Comparison of ENCODE assay signal across 8 cellular contexts in the genomic region with DNA sequence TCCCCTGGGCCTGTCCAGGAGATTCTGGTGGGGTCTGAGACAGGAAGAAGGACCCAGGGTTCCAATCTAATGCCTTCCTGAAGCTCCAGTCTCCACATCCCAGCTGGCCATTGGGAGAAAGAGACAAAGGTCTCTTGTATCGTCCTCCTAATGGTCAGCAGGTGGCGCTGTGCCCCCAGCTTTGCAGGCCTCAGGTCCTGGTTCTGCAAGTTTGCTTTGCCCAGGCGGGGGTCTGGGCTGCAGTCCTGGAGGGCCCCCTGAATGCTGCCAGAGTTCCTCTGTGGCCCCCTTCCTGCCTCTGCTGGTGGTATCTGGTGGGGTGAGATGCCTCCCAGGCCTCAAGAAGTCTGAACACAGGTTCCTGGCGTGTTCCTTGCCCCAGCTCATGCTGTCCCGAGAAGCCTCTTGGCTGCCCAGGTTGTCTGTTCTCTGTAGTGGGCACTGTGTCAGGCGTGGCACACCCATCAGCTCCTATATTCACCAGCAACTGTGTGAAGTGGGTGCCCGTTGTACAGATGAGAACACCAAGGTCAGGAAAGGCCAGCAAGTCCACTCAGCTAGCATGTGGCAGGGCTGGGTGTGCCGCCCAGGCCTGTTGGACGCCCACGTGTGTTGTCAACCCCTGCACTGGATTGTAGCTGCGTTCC. TPM values are rescaled to one million over a fixed set of nuclear protein-coding genes. Genes with fewer than 3 reads are reported as not detected.
DNase-seq lines count a peak whose midpoint lies in the region; ATAC-seq and TF ChIP-seq lines count a peak whose summit lies in the region.

No MANE protein-coding gene starts in this region.

- WGBS in esophagus squamous epithelium, 2 donors: 0 to 90% methylated on average over 2 of the region's 11 CpGs
- 54 to 58% methylated on average over 8 to 11 of the region's 11 CpGs for WGBS in testis, 2 donors

- in situ Hi-C loops in HAP-1 (cut with MboI; ENCODE audit: low sequenced_read_pairs): no loop called here

- POLR2A ChIA-PET in naive thymus-derived CD4-positive, alpha-beta T cell (lab: Charles Lee): no interaction called here

- intact Hi-C loops in CD14-positive monocyte (cut with micrococcal nuclease): loop anchor here (2.0 to 5.0 kb wide), 2 partner anchors 806 kb away; no protein-coding TSS in a partner anchor
- intact Hi-C loops in esophagus squamous epithelium (cut with DNase I): no loop called here
- intact Hi-C loops in naive thymus-derived CD4-positive, alpha-beta T cell (cut with micrococcal nuclease): no loop called here
- intact Hi-C loops in testis (cut with DNase I; ENCODE audit: low total_unique reads): no loop called here

- H3K36me3 ChIP-seq in HAP-1 (replicated peaks): no peaks in the 10 kb centered on the region
- H3K36me3 ChIP-seq in esophagus squamous epithelium: no peaks in the 10 kb centered on the region
- no peaks in the 10 kb centered on the region for H3K36me3 ChIP-seq in naive thymus-derived CD4-positive, alpha-beta T cell (ENCODE audit: control insufficient read depth in 2 of 3, insufficient read depth in 3 of 3, low read length in 3 of 3)
- no peaks in the 10 kb centered on the region for H3K36me3 ChIP-seq in testis (ENCODE audit: low read depth, missing control alignments)

- no peaks in the 10 kb centered on the region for H3K9me3 ChIP-seq in HAP-1
- no peaks in the 10 kb centered on the region for H3K9me3 ChIP-seq in esophagus squamous epithelium
- no peaks in the 10 kb centered on the region for H3K9me3 ChIP-seq in naive thymus-derived CD4-positive, alpha-beta T cell (ENCODE audit: control insufficient read depth in 2 of 3, low read length in 3 of 3)
- no peaks in the 10 kb centered on the region for H3K9me3 ChIP-seq in testis

- peak; percentile 98 for TF ChIP-seq CTCF in CD14-positive monocyte (IDR thresholded peaks at IDR 0.05)
- TF ChIP-seq CTCF in esophagus squamous epithelium (IDR thresholded peaks at IDR 0.05): peak; percentile 18 to 72 (median 52)
- peak; percentile 52 to 70 (median 57) for TF ChIP-seq CTCF in testis (IDR thresholded peaks at IDR 0.05)

- no peak overlapping the region for H3K27ac Mint-ChIP-seq in CD14-positive monocyte
- no peak overlapping the region for H3K27ac Mint-ChIP-seq in naive thymus-derived CD4-positive, alpha-beta T cell

- H3K4me3 Mint-ChIP-seq in CD14-positive monocyte: no peak overlapping the region
- H3K4me3 Mint-ChIP-seq in naive thymus-derived CD4-positive, alpha-beta T cell: no peak overlapping the region

- peaks cover 25% of the 10 kb centered on the region for H3K4me1 Mint-ChIP-seq in CD14-positive monocyte
- H3K4me1 Mint-ChIP-seq in naive thymus-derived CD4-positive, alpha-beta T cell: peaks cover 0 to 4% (median 0%) of the 10 kb centered on the region in 7 donors

- H3K27me3 Mint-ChIP-seq in CD14-positive monocyte (ENCODE audit: low read depth in 3 of 3): peaks cover 0 to 3% (median 0%) of the 10 kb centered on the region in 3 donors
- H3K27me3 Mint-ChIP-seq in naive thymus-derived CD4-positive, alpha-beta T cell: no peaks in the 10 kb centered on the region

- H3K4me1 ChIP-seq in HAP-1 (no peaks in the 10 kb centered on the region), esophagus squamous epithelium (peaks cover 0 to 7% (median 0%) of the 10 kb centered on the region in 3 donors), testis (no peaks in the 10 kb centered on the region)
- H3K4me1 ChIP-seq in naive thymus-derived CD4-positive, alpha-beta T cell (ENCODE audit: control insufficient read depth in 2 of 2, insufficient read depth in 2 of 2, low read length in 2 of 2): no peaks in the 10 kb centered on the region

- H3K4me3 ChIP-seq in HAP-1 (no peak overlapping the region), esophagus squamous epithelium (no peak overlapping the region), testis (no peak overlapping the region)
- no peak overlapping the region for H3K4me3 ChIP-seq in naive thymus-derived CD4-positive, alpha-beta T cell (ENCODE audit: low read length)

- H3K27me3 ChIP-seq in HAP-1 (ENCODE audit: low read depth) (no peaks in the 10 kb centered on the region), esophagus squamous epithelium (peaks cover 0 to 17% (median 0%) of the 10 kb centered on the region in 4 donors), testis (no peaks in the 10 kb centered on the region)
- no peaks in the 10 kb centered on the region for H3K27me3 ChIP-seq in naive thymus-derived CD4-positive, alpha-beta T cell (ENCODE audit: control insufficient read depth in 2 of 2, insufficient read depth in 2 of 2, low read length in 2 of 2)

- no peaks in the 10 kb centered on the region for H3K9me3 Mint-ChIP-seq in CD14-positive monocyte
- no peaks in the 10 kb centered on the region for H3K9me3 Mint-ChIP-seq in naive thymus-derived CD4-positive, alpha-beta T cell

- CTCF ChIA-PET in naive thymus-derived CD4-positive, alpha-beta T cell (lab: Charles Lee): interaction anchor here (0.7 to 1.1 kb wide), 4 partner anchors 10 to 921 kb away, joined by 3 read pairs; a partner anchor contains a TSS

- peak; percentile 52 for ATAC-seq in naive thymus-derived CD4-positive, alpha-beta T cell
- no peak for ATAC-seq in HG02840 (IDR thresholded peaks at IDR 0.05; ENCODE audit: low FRiP score, unreplicated experiment)

- no peak for TF ChIP-seq POLR2A in esophagus squamous epithelium (IDR thresholded peaks at IDR 0.05)
- no peak for TF ChIP-seq POLR2A in testis (IDR thresholded peaks at IDR 0.05)

- H3K27ac ChIP-seq in esophagus squamous epithelium (no peak overlapping the region), testis (no peak overlapping the region)
- H3K27ac ChIP-seq in naive thymus-derived CD4-positive, alpha-beta T cell (ENCODE audit: low read depth, low read length): no peak overlapping the region

- H3K36me3 Mint-ChIP-seq in CD14-positive monocyte: no peaks in the 10 kb centered on the region
- no peaks in the 10 kb centered on the region for H3K36me3 Mint-ChIP-seq in naive thymus-derived CD4-positive, alpha-beta T cell

- DNase-seq in CD14-positive monocyte (ENCODE audit: low spot score) (peak; percentile 74), HAP-1 (ENCODE audit: low spot score in 2 of 2) (peak; percentile 67 to 72), NCI-H526 treated with DMSO at 0.1 percent for 48 hours (lab: John Stamatoyannopoulos, UW) (peak; percentile 57), esophagus squamous epithelium (lab: John Stamatoyannopoulos, UW) (no peak), testis (peak; percentile 69)
- peak; percentile 73 for DNase-seq in activated CD8-positive, alpha-beta memory T cell treated with anti-CD3 and anti-CD28 coated beads for 24 hours
- DNase-seq in naive thymus-derived CD4-positive, alpha-beta T cell: peak in 7 of 9 donors; percentile 8 to 39 (median 24)

RNA-seq across cellular contexts. Expression of a gene that starts 33.8 kb away (rescaled TPM):
- polyA plus RNA-seq in CD14-positive monocyte (100 to 1,000 TPM; 270 to 447 TPM), testis (ENCODE audit: insufficient read depth, low read depth, low replicate concordance) (3.8 TPM)
- total RNA-seq in esophagus squamous epithelium (10 to 100 TPM in 1 of 4 donors, 1 to 10 TPM in 2, under 1 TPM in 1; 0.42 to 10.0 (median 4.7) TPM), testis (1 to 10 TPM; 2.0 to 4.9 TPM)
- total RNA-seq in naive thymus-derived CD4-positive, alpha-beta T cell: 100 to 1,000 TPM in 1 of 5 experiments, 10 to 100 TPM in 1, 1 to 10 TPM in 2, under 1 TPM in 1; 0.80 to 182 (median 1.3) TPM
- under 1 TPM; 0.14 to 0.21 TPM for polyA plus RNA-seq in naive thymus-derived CD4-positive, alpha-beta T cell

RNA-seq across cellular contexts. Expression of a gene that starts 52.3 kb away (rescaled TPM):
- polyA plus RNA-seq in CD14-positive monocyte (10 to 100 TPM; 66.4 to 68.1 TPM), testis (ENCODE audit: insufficient read depth, low read depth, low replicate concordance) (349 TPM)
- total RNA-seq in esophagus squamous epithelium (10 to 100 TPM; 49.1 to 96.4 (median 74.0) TPM), testis (100 to 1,000 TPM; 101 to 126 TPM)
- 10 to 100 TPM; 30.2 to 84.0 (median 36.3) TPM for total RNA-seq in naive thymus-derived CD4-positive, alpha-beta T cell
- 10 to 100 TPM; 86.2 to 86.5 TPM for polyA plus RNA-seq in naive thymus-derived CD4-positive, alpha-beta T cell

Comparison
In these comparisons a context has a peak if more than half of its experiments do, and no peak if none do; other contexts are left out.
1. intact Hi-C loops: an anchor here in CD14-positive monocyte (2.0 to 5.0 kb wide); none called in esophagus squamous epithelium, naive thymus-derived CD4-positive, alpha-beta T cell and testis.